In the genomic region with DNA sequence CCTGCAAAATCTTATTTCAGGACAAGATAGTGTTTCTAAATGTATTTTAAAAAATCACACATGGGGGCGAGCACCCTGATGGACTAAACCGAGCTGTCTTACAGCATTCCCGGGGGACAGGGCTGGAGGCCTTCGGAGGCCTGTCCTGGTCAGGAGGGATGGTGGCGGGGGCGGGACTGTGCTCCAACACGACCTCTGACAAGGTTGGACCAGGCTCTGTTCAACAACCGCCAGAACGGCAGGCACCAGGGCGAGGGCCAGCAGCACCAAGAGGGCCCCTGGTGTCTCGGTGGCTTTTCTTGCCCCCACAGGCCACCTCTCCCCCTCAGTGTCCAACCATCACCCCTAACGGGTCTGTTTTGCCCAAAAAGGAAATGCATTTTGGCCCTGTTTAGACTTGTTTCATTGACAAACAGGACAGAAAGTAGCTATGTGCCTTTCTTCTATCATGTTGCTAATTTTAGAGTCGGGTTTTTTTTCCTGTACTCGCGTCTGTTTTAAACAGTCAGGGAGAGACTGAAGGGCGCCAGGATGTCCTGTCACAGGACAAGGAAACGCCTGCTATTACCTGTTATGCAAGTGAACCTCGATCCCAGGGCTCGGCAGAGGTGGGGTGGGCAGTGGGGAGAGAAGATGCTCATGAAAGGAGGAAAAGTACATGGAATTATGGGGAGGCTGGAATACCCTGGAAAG, we compare ENCODE assay signal across 10 cellular contexts. TPM values are rescaled to one million over a fixed set of nuclear protein-coding genes. Genes with fewer than 3 reads are reported as not detected.
DNase-seq lines count a peak whose midpoint lies in the region; ATAC-seq lines count a peak whose summit lies in the region.
"Had no signal": no experiment of that assay in that cellular context is flagged by ENCODE, and none has a peak within 500 bp of the region (broad histone marks: within the 10 kb centered on the region; RNA-seq: fewer than 3 reads in every experiment).

No MANE protein-coding gene starts in this region.

- H3K27me3 ChIP-seq in rectal smooth muscle tissue (ENCODE audit: control insufficient read depth, insufficient read depth, low read length), result no peaks in the 10 kb centered on the region

- peak overlapping the region; percentile 81 for H3K4me3 Mint-ChIP-seq in activated T-helper 17 cell treated with anti-CD3 and anti-CD28 coated beads, Interleukin-2, amount 50 U/mL, for 72 hours

- no peaks in the 10 kb centered on the region for H3K27me3 Mint-ChIP-seq in activated T-helper 17 cell treated with anti-CD3 and anti-CD28 coated beads, Interleukin-2, amount 50 U/mL, for 72 hours

- DNase-seq in G401 (ENCODE audit: low spot score), result peak; percentile 79
- peak; percentile 80 for DNase-seq in left cardiac atrium
- DNase-seq in globus pallidus (ENCODE audit: low spot score), result no peak
- no peak for DNase-seq in NCI-H345 (lab: John Stamatoyannopoulos, UW)
- no peak for DNase-seq in middle frontal gyrus (ENCODE audit: extremely low spot score, low spot score)
- DNase-seq in germinal center (ENCODE audit: low spot score), result no peak
- DNase-seq: erythroblast, PC-3 had no signal

- no peaks in the 10 kb centered on the region for H3K9me3 Mint-ChIP-seq in activated T-helper 17 cell treated with anti-CD3 and anti-CD28 coated beads, Interleukin-2, amount 50 U/mL, for 72 hours

- H3K4me3 ChIP-seq in rectal smooth muscle tissue (ENCODE audit: low read length), result peak overlapping the region; percentile 42

- H3K9ac ChIP-seq in rectal smooth muscle tissue (ENCODE audit: low read length), result no peak overlapping the region

- in situ Hi-C loops in G401 (cut with HindIII; ENCODE audit: low sequenced_read_pairs), result no loop called here

- H3K27ac Mint-ChIP-seq in activated T-helper 17 cell treated with anti-CD3 and anti-CD28 coated beads, Interleukin-2, amount 50 U/mL, for 72 hours, result peak overlapping the region; percentile 90

- intact Hi-C loops in left cardiac atrium (cut with DNase I), result no loop called here

- peaks cover 17% of the 10 kb centered on the region for H3K4me1 Mint-ChIP-seq in activated T-helper 17 cell treated with anti-CD3 and anti-CD28 coated beads, Interleukin-2, amount 50 U/mL, for 72 hours

- no peak for ATAC-seq in activated T-helper 17 cell treated with anti-CD3 and anti-CD28 coated beads, Interleukin-2, amount 50 U/mL, for 72 hours (replicated peaks)
- peak; percentile 68 to 83 for ATAC-seq in left cardiac atrium
- ATAC-seq: PC-3 had no signal

- peaks cover 18% of the 10 kb centered on the region for H3K4me1 ChIP-seq in rectal smooth muscle tissue (ENCODE audit: control insufficient read depth, insufficient read depth, low read length)

- peaks cover 46% of the 10 kb centered on the region for H3K36me3 Mint-ChIP-seq in activated T-helper 17 cell treated with anti-CD3 and anti-CD28 coated beads, Interleukin-2, amount 50 U/mL, for 72 hours (ENCODE audit: low read depth)

- no peaks in the 10 kb centered on the region for H3K36me3 ChIP-seq in rectal smooth muscle tissue (ENCODE audit: control insufficient read depth, insufficient read depth, low read length)

- peak overlapping the region; percentile 86 for H3K27ac ChIP-seq in rectal smooth muscle tissue (ENCODE audit: low read depth, low read length)

RNA-seq across cellular contexts. Expression of a gene that starts 11.7 kb away (rescaled TPM):
- total RNA-seq in G401 (2014; rRNA removed; shearing (Covaris generic)), result not detected in 2 replicates
- total RNA-seq in activated T-helper 17 cell treated with anti-CD3 and anti-CD28 coated beads, Interleukin-2, amount 50 U/mL, for 72 hours, result 10 to 100 TPM; 14.3 to 22.5 TPM
- total RNA-seq in left cardiac atrium, result 10 to 100 TPM; 26.7 to 29.4 TPM
- total RNA-seq: PC-3 had no signal

RNA-seq across cellular contexts. Expression of a gene that starts 52.0 kb away (rescaled TPM):
- 86.9 and 97.8 TPM in 2 replicates for total RNA-seq in G401 (2014; rRNA removed; shearing (Covaris generic))
- 10 to 100 TPM; 49.2 to 67.9 TPM for total RNA-seq in activated T-helper 17 cell treated with anti-CD3 and anti-CD28 coated beads, Interleukin-2, amount 50 U/mL, for 72 hours
- total RNA-seq in left cardiac atrium, result 10 to 100 TPM; 17.9 to 22.2 TPM

RNA-seq across cellular contexts. Expression of a gene that starts 56.4 kb away (rescaled TPM):
- 0.61 TPM in 1 of 2 replicates, not detected in the other for total RNA-seq in G401 (2014; rRNA removed; shearing (Covaris generic))
- not detected for total RNA-seq in activated T-helper 17 cell treated with anti-CD3 and anti-CD28 coated beads, Interleukin-2, amount 50 U/mL, for 72 hours
- total RNA-seq in left cardiac atrium, result under 1 TPM in 1 of 2 donors, not detected in 1; 0.21 TPM

Comparison
In these comparisons a context has a peak if more than half of its experiments do, and no peak if none do; other contexts are left out.
1. DNase-seq: peak in G401 (single experiment) and left cardiac atrium (single experiment); none in globus pallidus (single experiment), NCI-H345 (single experiment), middle frontal gyrus (single experiment) and germinal center (single experiment).
2. RNA of a gene that starts 11.7 kb away (total RNA-seq): 26.7 to 29.4 TPM in left cardiac atrium and 14.3 to 22.5 TPM in activated T-helper 17 cell treated with anti-CD3 and anti-CD28 coated beads, Interleukin-2, amount 50 U/mL, for 72 hours; not detected in G401; every median in the first group is over 10 times any median in the second.